14 cellular contexts compared by ENCODE assay signal in genomic region chr5:119302449-119302848, GRCh38. TPM values are rescaled to one million over a fixed set of nuclear protein-coding genes. Genes with fewer than 3 reads are reported as not detected.
A peak's percentile ranks its signal among the peaks of the same experiment; 100 is the strongest.
DNase-seq lines count a peak whose midpoint lies in the region; ATAC-seq and TF ChIP-seq lines count a peak whose summit lies in the region.
"Had no signal": no experiment of that assay in that cellular context is flagged by ENCODE, and none has a peak within 500 bp of the region (broad histone marks: within the 10 kb centered on the region; RNA-seq: fewer than 3 reads in every experiment).

No MANE protein-coding gene starts in this region.

- POLR2A ChIA-PET in T-cell (lab: Charles Lee), result interaction anchor here in 1 of 2 donors (0.6 kb wide), 1 partner anchor 18 kb away, joined by 3 read pairs; no protein-coding TSS in a partner anchor

- no peaks in the 10 kb centered on the region for H3K27me3 Mint-ChIP-seq in activated CD8-positive, alpha-beta memory T cell treated with anti-CD3 and anti-CD28 coated beads, Interleukin-2, amount 10 ng/mL, durations not matched to agents 7 days and 5 days
- no peaks in the 10 kb centered on the region for H3K27me3 Mint-ChIP-seq in T-cell

- TF ChIP-seq CTCF in epithelial cell of proximal tubule (conservative IDR thresholded peaks at IDR 0.05; ENCODE audit: low read depth, low read length), result no peak

- H3K9me3 Mint-ChIP-seq in activated CD8-positive, alpha-beta memory T cell treated with anti-CD3 and anti-CD28 coated beads, Interleukin-2, amount 10 ng/mL, durations not matched to agents 7 days and 5 days (ENCODE audit: low read depth), result no peaks in the 10 kb centered on the region
- no peaks in the 10 kb centered on the region for H3K9me3 Mint-ChIP-seq in T-cell
- no peaks in the 10 kb centered on the region for H3K9me3 Mint-ChIP-seq in stimulated activated effector memory CD8-positive, alpha-beta T cell treated with anti-CD3 and anti-CD28 coated beads, Interleukin-12 subunit alpha, Interleukin-12 subunit beta, amount 100 ng/mL, for 72 hours

- CTCF ChIA-PET in activated CD8-positive, alpha-beta memory T cell treated with anti-CD3 and anti-CD28 coated beads, Interleukin-2, amount 10 ng/mL, durations not matched to agents 7 days and 5 days (lab: Charles Lee), result interaction anchor here (1.0 to 1.2 kb wide), 2 partner anchors 13 to 281 kb away, joined by 3 to 5 read pairs; no protein-coding TSS in a partner anchor
- CTCF ChIA-PET in T-cell (lab: Charles Lee), result interaction anchor here (0.6 to 1.9 kb wide), 5 partner anchors 9 to 28 kb away, joined by 3 to 5 read pairs (median 4); no protein-coding TSS in a partner anchor

- H3K27ac Mint-ChIP-seq in activated CD8-positive, alpha-beta memory T cell treated with anti-CD3 and anti-CD28 coated beads, Interleukin-2, amount 10 ng/mL, durations not matched to agents 7 days and 5 days, result peak overlapping the region; percentile 71
- peak overlapping the region; percentile 95 to 96 for H3K27ac Mint-ChIP-seq in T-cell
- H3K27ac Mint-ChIP-seq in stimulated activated effector memory CD8-positive, alpha-beta T cell treated with anti-CD3 and anti-CD28 coated beads, Interleukin-12 subunit alpha, Interleukin-12 subunit beta, amount 100 ng/mL, for 72 hours, result peak overlapping the region; percentile 86

- no peak for ATAC-seq in activated CD8-positive, alpha-beta memory T cell treated with anti-CD3 and anti-CD28 coated beads, Interleukin-2, amount 10 ng/mL, durations not matched to agents 7 days and 5 days
- ATAC-seq in T-cell (replicated peaks in 1 of 4), result no peak
- no peak for ATAC-seq in stimulated activated effector memory CD8-positive, alpha-beta T cell treated with anti-CD3 and anti-CD28 coated beads, Interleukin-12 subunit alpha, Interleukin-12 subunit beta, amount 100 ng/mL, for 72 hours
- ATAC-seq: psoas muscle had no signal

- no peak for DNase-seq in activated CD8-positive, alpha-beta memory T cell treated with anti-CD3 and anti-CD28 coated beads, Interleukin-2, amount 10 ng/mL, durations not matched to agents 7 days and 5 days
- DNase-seq in activated CD8-positive, alpha-beta memory T cell treated with anti-CD3 and anti-CD28 coated beads for 24 hours, result no peak
- DNase-seq in T-cell (no peak), epithelial cell of proximal tubule (ENCODE audit: low read depth) (no peak), hippocampal formation (lab: John Stamatoyannopoulos, UW) (no peak), pons (ENCODE audit: low spot score) (no peak)
- no peak for DNase-seq in stimulated activated effector memory CD8-positive, alpha-beta T cell treated with anti-CD3 and anti-CD28 coated beads, Interleukin-12 subunit alpha, Interleukin-12 subunit beta, amount 100 ng/mL, for 72 hours (ENCODE audit: low spot score in 2 of 2)
- DNase-seq in activated effector memory CD4-positive, alpha-beta T cell treated with Interleukin-2 at 50 U/mL for 16 hours, result no peak
- DNase-seq: activated gamma-delta T cell treated with Interleukin-2 at 50 U/mL for 16 hours, left lung, NCI-H1092, NCI-H510A, psoas muscle, transverse colon had no signal

- peak overlapping the region; percentile 13 for H3K4me3 ChIP-seq in epithelial cell of proximal tubule (ENCODE audit: low read depth, low read length)
- H3K4me3 ChIP-seq: left lung, psoas muscle, transverse colon had no signal

- H3K4me1 Mint-ChIP-seq in activated CD8-positive, alpha-beta memory T cell treated with anti-CD3 and anti-CD28 coated beads, Interleukin-2, amount 10 ng/mL, durations not matched to agents 7 days and 5 days, result peaks cover 77% of the 10 kb centered on the region
- peaks cover 87 to 94% (median 91%) of the 10 kb centered on the region in 3 donors for H3K4me1 Mint-ChIP-seq in T-cell
- H3K4me1 Mint-ChIP-seq in stimulated activated effector memory CD8-positive, alpha-beta T cell treated with anti-CD3 and anti-CD28 coated beads, Interleukin-12 subunit alpha, Interleukin-12 subunit beta, amount 100 ng/mL, for 72 hours, result peaks cover 77% of the 10 kb centered on the region

- H3K36me3 Mint-ChIP-seq in activated CD8-positive, alpha-beta memory T cell treated with anti-CD3 and anti-CD28 coated beads, Interleukin-2, amount 10 ng/mL, durations not matched to agents 7 days and 5 days, result peaks cover 18% of the 10 kb centered on the region
- peaks cover 16% of the 10 kb centered on the region for H3K36me3 Mint-ChIP-seq in T-cell
- peaks cover 31% of the 10 kb centered on the region for H3K36me3 Mint-ChIP-seq in stimulated activated effector memory CD8-positive, alpha-beta T cell treated with anti-CD3 and anti-CD28 coated beads, Interleukin-12 subunit alpha, Interleukin-12 subunit beta, amount 100 ng/mL, for 72 hours

- H3K4me3 Mint-ChIP-seq in activated CD8-positive, alpha-beta memory T cell treated with anti-CD3 and anti-CD28 coated beads, Interleukin-2, amount 10 ng/mL, durations not matched to agents 7 days and 5 days, result no peak overlapping the region
- H3K4me3 Mint-ChIP-seq in T-cell, result peak overlapping the region; percentile 25 to 91 (median 63)
- peak overlapping the region; percentile 29 for H3K4me3 Mint-ChIP-seq in stimulated activated effector memory CD8-positive, alpha-beta T cell treated with anti-CD3 and anti-CD28 coated beads, Interleukin-12 subunit alpha, Interleukin-12 subunit beta, amount 100 ng/mL, for 72 hours

RNA-seq across cellular contexts. Expression of gene TNFAIP8, which starts 53.4 kb away (rescaled TPM):
- 100 to 1,000 TPM; 106 to 109 TPM for total RNA-seq in activated CD8-positive, alpha-beta memory T cell treated with anti-CD3 and anti-CD28 coated beads, Interleukin-2, amount 10 ng/mL, durations not matched to agents 7 days and 5 days
- total RNA-seq in T-cell (100 to 1,000 TPM; 128 to 145 (median 135) TPM), epithelial cell of proximal tubule (60.9 and 84.9 TPM in 2 replicates)
